In genomic region chr1:1250828-1251284, GRCh38 we compare ENCODE assay signal across 8 cellular contexts. TPM values are rescaled to one million over a fixed set of nuclear protein-coding genes. Genes with fewer than 3 reads are reported as not detected.
A peak's percentile ranks its signal among the peaks of the same experiment; 100 is the strongest.
DNase-seq lines count a peak whose midpoint lies in the region; ATAC-seq and TF ChIP-seq lines count a peak whose summit lies in the region.

No MANE protein-coding gene starts in this region.

- H3K9ac ChIP-seq in HUES6 (ENCODE audit: low read length) = no peak overlapping the region

- H3K4me3 ChIP-seq in HUES6 (ENCODE audit: low read depth, low read length) (no peak overlapping the region), mesodermal cell (ENCODE audit: extremely low read depth, insufficient read depth, low read length, poor library complexity, severe bottlenecking) (no peak overlapping the region), prostate gland (no peak overlapping the region)

- H3K27ac ChIP-seq in HUES6 (ENCODE audit: low read depth, low read length) = peak overlapping the region; percentile 47; the same call in 1 of the 2 replicates
- H3K27ac ChIP-seq in mesodermal cell (ENCODE audit: low read depth, low read length, severe bottlenecking) = peak overlapping the region; percentile 23
- H3K27ac ChIP-seq in prostate gland = no peak overlapping the region

- TF ChIP-seq CTCF in prostate gland (IDR thresholded peaks at IDR 0.05) = no peak

- ATAC-seq in HG02852 (IDR thresholded peaks at IDR 0.05; ENCODE audit: unreplicated experiment) (no peak), sciatic nerve (no peak)

- intact Hi-C loops in sciatic nerve (cut with DNase I) (no loop called here), prostate gland (cut with DNase I) (no loop called here)

- peaks cover 20% of the 10 kb centered on the region for H3K27me3 ChIP-seq in HUES6 (ENCODE audit: control insufficient read depth, insufficient read depth, low read length)
- H3K27me3 ChIP-seq in prostate gland (replicated peaks; ENCODE audit: insufficient read depth) = peaks cover 5% of the 10 kb centered on the region

- WGBS in mesodermal cell (ENCODE audit: insufficient coverage in 2 of 2), 2 experiments = 88 to 93% methylated on average over 15 of the region's 16 CpGs
- 55% methylated on average over 14 of the region's 16 CpGs for WGBS in prostate gland

- peaks cover 4% of the 10 kb centered on the region; the same call in 1 of the 2 replicates for H3K4me1 ChIP-seq in HUES6 (ENCODE audit: control insufficient read depth, insufficient read depth, low read length)
- peaks cover 8% of the 10 kb centered on the region for H3K4me1 ChIP-seq in mesodermal cell (ENCODE audit: control insufficient read depth, insufficient read depth, low read length, poor library complexity, severe bottlenecking)
- H3K4me1 ChIP-seq in prostate gland (replicated peaks) = peaks cover 4% of the 10 kb centered on the region

- no peak for TF ChIP-seq POLR2A in prostate gland (IDR thresholded peaks at IDR 0.05)

- H3K9me3 ChIP-seq in HUES6 (ENCODE audit: control insufficient read depth, insufficient read depth, low read depth, low read length) (no peaks in the 10 kb centered on the region), mesodermal cell (ENCODE audit: control insufficient read depth, low read length) (no peaks in the 10 kb centered on the region), prostate gland (no peaks in the 10 kb centered on the region)

- H3K36me3 ChIP-seq in HUES6 (ENCODE audit: control insufficient read depth, insufficient read depth, low read length) = peaks cover 35% of the 10 kb centered on the region
- H3K36me3 ChIP-seq in mesodermal cell (ENCODE audit: control insufficient read depth, insufficient read depth, low read length) = peaks cover 44% of the 10 kb centered on the region
- peaks cover 0 to 5% of the 10 kb centered on the region in 2 donors for H3K36me3 ChIP-seq in prostate gland

- DNase-seq in DMS153 treated with DMSO at 0.1 percent for 48 hours (lab: John Stamatoyannopoulos, UW; ENCODE audit: unreplicated experiment) (peak; percentile 92), sciatic nerve (ENCODE audit: low spot score) (no peak), NCI-H226 (no peak), prostate gland (ENCODE audit: low spot score) (no peak)
- DNase-seq in activated CD8-positive, alpha-beta memory T cell treated with anti-CD3 and anti-CD28 coated beads for 24 hours = peak; percentile 86

RNA-seq across cellular contexts. Expression of gene C1QTNF12, which starts 4.3 kb away (rescaled TPM):
- 7.7 TPM for polyA plus RNA-seq in mesodermal cell (2013, experiment 1 of 2)
- polyA plus RNA-seq in mesodermal cell (2013, experiment 2 of 2) = 5.0 TPM
- total RNA-seq in sciatic nerve (3.5 TPM), prostate gland (1 to 10 TPM in 1 of 2 donors, not detected in 1; 3.4 TPM)

RNA-seq across cellular contexts. Expression of gene B3GALT6, which starts 18.8 kb away (rescaled TPM):
- polyA plus RNA-seq in mesodermal cell (2013, experiment 1 of 2) = 20.8 TPM
- polyA plus RNA-seq in mesodermal cell (2013, experiment 2 of 2) = 14.9 TPM
- total RNA-seq in sciatic nerve (10.9 TPM), prostate gland (10 to 100 TPM; 29.6 to 41.5 TPM)

RNA-seq across cellular contexts. Expression of gene SDF4, which starts 19.1 kb away (rescaled TPM):
- polyA plus RNA-seq in mesodermal cell (2013, experiment 1 of 2) = 123 TPM
- 109 TPM for polyA plus RNA-seq in mesodermal cell (2013, experiment 2 of 2)
- total RNA-seq in sciatic nerve (94.9 TPM), prostate gland (100 to 1,000 TPM; 177 to 185 TPM)

RNA-seq across cellular contexts. Expression of gene UBE2J2, which starts 22.8 kb away (rescaled TPM):
- polyA plus RNA-seq in mesodermal cell (2013, experiment 1 of 2) = 61.3 TPM
- 54.1 TPM for polyA plus RNA-seq in mesodermal cell (2013, experiment 2 of 2)
- total RNA-seq in sciatic nerve = 50.5 TPM
- 10 to 100 TPM; 56.0 to 79.4 TPM for total RNA-seq in prostate gland

RNA-seq across cellular contexts. Expression of gene SCNN1D, which starts 29.4 kb away (rescaled TPM):
- 2.8 TPM for polyA plus RNA-seq in mesodermal cell (2013, experiment 1 of 2)
- polyA plus RNA-seq in mesodermal cell (2013, experiment 2 of 2) = 2.6 TPM
- total RNA-seq in sciatic nerve (12.5 TPM), prostate gland (10 to 100 TPM in 1 of 2 donors, 1 to 10 TPM in 1; 6.9 to 23.7 TPM)

Comparison
In these comparisons a context has a peak if more than half of its experiments do, and no peak if none do; other contexts are left out.
1. DNase-seq: peak in DMS153 treated with DMSO at 0.1 percent for 48 hours (single experiment) and activated CD8-positive, alpha-beta memory T cell treated with anti-CD3 and anti-CD28 coated beads for 24 hours (single experiment); none in sciatic nerve (single experiment), NCI-H226 (single experiment) and prostate gland (single experiment).
2. H3K27ac ChIP-seq: peak in HUES6 (single experiment) and mesodermal cell (single experiment); none in prostate gland (0 of 2).